Comparison of ENCODE assay signal across 26 cellular contexts in the genomic region with DNA sequence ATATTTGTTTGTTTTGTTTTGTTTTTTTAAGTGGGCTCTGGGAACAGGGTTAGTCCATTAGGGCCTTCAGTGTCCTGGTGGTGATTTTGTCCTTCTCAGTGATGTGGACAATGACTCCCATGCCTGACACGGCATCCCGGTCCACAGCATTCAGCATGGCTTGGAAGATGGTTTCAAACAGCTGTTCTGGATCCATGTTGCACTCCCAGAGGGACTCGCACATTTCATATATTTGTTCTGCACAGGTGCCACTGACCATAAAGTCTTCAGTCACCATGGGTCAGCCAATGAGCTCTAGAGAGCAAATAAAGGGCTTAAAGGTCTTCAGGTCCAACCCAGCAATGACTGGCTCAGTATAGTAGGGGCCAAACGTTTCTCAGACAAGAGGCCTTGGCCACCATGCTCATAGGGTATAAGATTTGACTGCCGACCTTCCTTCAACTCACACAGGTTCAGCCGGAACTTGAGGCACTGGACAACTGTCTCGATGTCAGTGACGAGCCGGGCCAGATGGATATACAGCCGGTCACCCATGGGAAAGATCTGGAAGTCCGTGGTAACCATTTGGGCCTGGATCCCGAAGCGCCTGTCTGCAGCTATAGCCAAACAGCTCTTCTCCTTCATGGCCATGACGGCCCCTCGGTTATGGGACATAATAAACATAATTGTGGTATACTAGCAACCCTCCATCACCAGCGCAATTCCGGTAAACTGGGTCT. TPM values are rescaled to one million over a fixed set of nuclear protein-coding genes. Genes with fewer than 3 reads are reported as not detected.
"Had no signal": no experiment of that assay in that cellular context is flagged by ENCODE, and none has a peak within 500 bp of the region (broad histone marks: within the 10 kb centered on the region; RNA-seq: fewer than 3 reads in every experiment).

No MANE protein-coding gene starts in this region.

- H3K9ac ChIP-seq: KMS-11 had no signal

- H3K27me3 ChIP-seq: MG63 had no signal

- DNase-seq: Kasumi-1; MG63; NCI-H1092; NCI-H1105 treated with DMSO at 0.1 percent for 48 hours; NCI-H1417 treated with DMSO at 0.1 percent for 48 hours; NCI-H146; NCI-H1694 treated with DMSO at 0.1 percent for 48 hours; NCI-H1930; NCI-H2081; NCI-H2107; NCI-H2227 treated with DMSO at 0.1 percent for 48 hours; NCI-H524; NCI-H526 treated with DMSO at 0.1 percent for 48 hours; NCI-H748 treated with DMSO at 0.1 percent for 48 hours; NK-92 treated with Interleukin-12 subunit alpha and Interleukin-12 subunit beta, amount 100 ng/mL, for 24 hours; PC-3; SHP77 had no signal

- H3K27ac ChIP-seq: HL-60, KMS-11, RWPE1 had no signal

- ATAC-seq: K562, Panc1, PC-3, SK-N-SH treated with all-trans-retinoic acid at 6 μM for 48 hours had no signal

- H3K9me3 ChIP-seq: MG63 had no signal

- H3K4me2 ChIP-seq: KMS-11 had no signal

- H3K4me3 ChIP-seq: K562, MG63 had no signal

- H3K36me3 ChIP-seq: MG63 had no signal

RNA-seq across cellular contexts. Expression of a gene that starts 18.0 kb away (rescaled TPM):
- total RNA-seq: K562, NCI-H460, OCI-LY7, PC-3 had no signal
- polyA plus RNA-seq: IgD-negative memory B cell, K562 had no signal
